ENCODE assay signal across 23 cellular contexts in genomic region chr1:37517569-37517968, GRCh38. TPM values are rescaled to one million over a fixed set of nuclear protein-coding genes. Genes with fewer than 3 reads are reported as not detected.
"Had no signal": no experiment of that assay in that cellular context is flagged by ENCODE, and none has a peak within 500 bp of the region (broad histone marks: within the 10 kb centered on the region; RNA-seq: fewer than 3 reads in every experiment).

No MANE protein-coding gene starts in this region.

- H3K9me3 Mint-ChIP-seq: immature natural killer cell; memory B cell; natural killer cell treated with Interleukin-12 subunit alpha and Interleukin-12 subunit beta and Interleukin-15 and Interleukin-18, amount 100 ng/mL, for 72 hours; stimulated activated naive B cell treated with anti-CD40 and anti-IgM and Interleukin-4, amounts not matched to agents 10 μg/mL and 1 μg/mL and 100 μg/mL, for 72 hours; stimulated activated naive CD8-positive, alpha-beta T cell treated with anti-CD3 and anti-CD28 coated beads, Interleukin-15, amount 100 ng/mL, for 72 hours had no signal

- H3K27me3 Mint-ChIP-seq: memory B cell; natural killer cell treated with Interleukin-12 subunit alpha and Interleukin-12 subunit beta and Interleukin-15 and Interleukin-18, amount 100 ng/mL, for 72 hours; stimulated activated naive B cell treated with anti-CD40 and anti-IgM and Interleukin-4, amounts not matched to agents 10 μg/mL and 1 μg/mL and 100 μg/mL, for 72 hours; stimulated activated naive CD8-positive, alpha-beta T cell treated with anti-CD3 and anti-CD28 coated beads, Interleukin-15, amount 100 ng/mL, for 72 hours had no signal

- H3K27ac ChIP-seq: foreskin keratinocyte, left lung, lower lobe of right lung, psoas muscle, spleen, thoracic aorta, transverse colon had no signal

- H3K27ac Mint-ChIP-seq: memory B cell; stimulated activated naive B cell treated with anti-CD40 and anti-IgM and Interleukin-4, amounts not matched to agents 10 μg/mL and 1 μg/mL and 100 μg/mL, for 72 hours; stimulated activated naive CD8-positive, alpha-beta T cell treated with anti-CD3 and anti-CD28 coated beads, Interleukin-15, amount 100 ng/mL, for 72 hours had no signal

- FAIRE-seq: endometrium, keratinocyte had no signal

- H3K36me3 ChIP-seq: transverse colon had no signal

- H3K27me3 ChIP-seq: foreskin keratinocyte, left lung, spleen, transverse colon had no signal

- H3K4me3 ChIP-seq: left lung, lower lobe of right lung, psoas muscle, spleen, thoracic aorta, transverse colon had no signal

- ATAC-seq: esophagus mucosa; foreskin keratinocyte; left lung; lower lobe of right lung; natural killer cell treated with Interleukin-12 subunit alpha and Interleukin-12 subunit beta and Interleukin-15 and Interleukin-18, amount 100 ng/mL, for 72 hours; psoas muscle; sciatic nerve; stimulated activated naive B cell treated with anti-CD40 and anti-IgM and Interleukin-4, amounts not matched to agents 10 μg/mL and 1 μg/mL and 100 μg/mL, for 72 hours; stimulated activated naive CD8-positive, alpha-beta T cell treated with anti-CD3 and anti-CD28 coated beads, Interleukin-15, amount 100 ng/mL, for 72 hours had no signal

- H3K4me3 Mint-ChIP-seq: memory B cell; natural killer cell treated with Interleukin-12 subunit alpha and Interleukin-12 subunit beta and Interleukin-15 and Interleukin-18, amount 100 ng/mL, for 72 hours; stimulated activated naive B cell treated with anti-CD40 and anti-IgM and Interleukin-4, amounts not matched to agents 10 μg/mL and 1 μg/mL and 100 μg/mL, for 72 hours; stimulated activated naive CD8-positive, alpha-beta T cell treated with anti-CD3 and anti-CD28 coated beads, Interleukin-15, amount 100 ng/mL, for 72 hours had no signal

- H3K9me3 ChIP-seq: left lung, lower lobe of right lung, psoas muscle, spleen, thoracic aorta, transverse colon had no signal

- DNase-seq: cortex of kidney; effector memory CD4-positive, alpha-beta T cell; foreskin keratinocyte; immature natural killer cell; left lung; lower lobe of right lung; midbrain; psoas muscle; retina; spleen; stimulated activated CD4-positive, alpha-beta T cell treated with anti-CD3 and anti-CD28 coated beads, Interleukin-15, amount 100 ng/mL, for 24 hours; stimulated activated CD4-positive, alpha-beta T cell treated with anti-CD3 and anti-CD28 coated beads, Interleukin-1b, Interleukin-23, amount 100 ng/mL, for 48 hours; stimulated activated CD4-positive, alpha-beta T cell treated with anti-CD3 and anti-CD28 coated beads, Interleukin-4, amount 100 ng/mL, for 24 hours; stimulated activated naive B cell treated with anti-CD40 and anti-IgM and Interleukin-4, amounts not matched to agents 10 μg/mL and 1 μg/mL and 100 μg/mL, for 72 hours; stimulated activated naive CD8-positive, alpha-beta T cell treated with anti-CD3 and anti-CD28 coated beads, Interleukin-15, amount 100 ng/mL, for 72 hours; transverse colon had no signal

RNA-seq across cellular contexts. Expression of gene DNALI1, which starts 39.2 kb away (rescaled TPM):
- total RNA-seq: natural killer cell treated with Interleukin-12 subunit alpha and Interleukin-12 subunit beta and Interleukin-15 and Interleukin-18, amount 100 ng/mL, for 72 hours had no signal
- polyA plus RNA-seq: immature natural killer cell had no signal
